Comparison of ENCODE assay signal across 11 cellular contexts in genomic region chr3:168093229-168093628, GRCh38. TPM values are rescaled to one million over a fixed set of nuclear protein-coding genes. Genes with fewer than 3 reads are reported as not detected.
DNase-seq lines count a peak whose midpoint lies in the region; ATAC-seq and TF ChIP-seq lines count a peak whose summit lies in the region.
"Had no signal": no experiment of that assay in that cellular context is flagged by ENCODE, and none has a peak within 500 bp of the region (broad histone marks: within the 10 kb centered on the region; RNA-seq: fewer than 3 reads in every experiment).

No MANE protein-coding gene starts in this region.

- peak overlapping the region; percentile 91 for H3K4me3 ChIP-seq in AG10803 (ENCODE audit: low read length)
- H3K4me3 ChIP-seq in colonic mucosa = peak overlapping the region; percentile 69

- no peaks in the 10 kb centered on the region for H3K36me3 Mint-ChIP-seq in natural killer cell treated with Interleukin-12 subunit alpha and Interleukin-12 subunit beta and Interleukin-15 and Interleukin-18, amount 100 ng/mL, for 72 hours
- H3K36me3 Mint-ChIP-seq in activated T-helper 17 cell treated with anti-CD3 and anti-CD28 coated beads, Interleukin-2, amount 50 U/mL, for 72 hours (ENCODE audit: low read depth) = no peaks in the 10 kb centered on the region
- H3K36me3 Mint-ChIP-seq in activated naive CD4-positive, alpha-beta T cell treated with anti-CD3 and anti-CD28 coated beads, Interleukin-2, amount 10 ng/mL, durations not matched to agents 7 days and 5 days = no peaks in the 10 kb centered on the region

- no peaks in the 10 kb centered on the region for H3K4me1 ChIP-seq in colonic mucosa

- no peaks in the 10 kb centered on the region for H3K36me3 ChIP-seq in colonic mucosa

- TF ChIP-seq CTCF in AG10803 (conservative IDR thresholded peaks at IDR 0.05; ENCODE audit: low read length) (no peak), colonic mucosa (IDR thresholded peaks at IDR 0.05) (no peak)

- peak overlapping the region; percentile 77 for H3K27ac ChIP-seq in colonic mucosa

- H3K4me1 Mint-ChIP-seq in natural killer cell treated with Interleukin-12 subunit alpha and Interleukin-12 subunit beta and Interleukin-15 and Interleukin-18, amount 100 ng/mL, for 72 hours (ENCODE audit: low read depth in 2 of 2) = peaks cover 29 to 64% of the 10 kb centered on the region in 2 donors
- no peaks in the 10 kb centered on the region for H3K4me1 Mint-ChIP-seq in activated T-helper 17 cell treated with anti-CD3 and anti-CD28 coated beads, Interleukin-2, amount 50 U/mL, for 72 hours
- peaks cover 16% of the 10 kb centered on the region for H3K4me1 Mint-ChIP-seq in activated naive CD4-positive, alpha-beta T cell treated with anti-CD3 and anti-CD28 coated beads, Interleukin-2, amount 10 ng/mL, durations not matched to agents 7 days and 5 days

- H3K27me3 ChIP-seq in colonic mucosa = no peaks in the 10 kb centered on the region

- ATAC-seq in natural killer cell treated with Interleukin-12 subunit alpha and Interleukin-12 subunit beta and Interleukin-15 and Interleukin-18, amount 100 ng/mL, for 72 hours = no peak
- ATAC-seq in GM18873 (IDR thresholded peaks at IDR 0.05; ENCODE audit: low FRiP score, unreplicated experiment) = no peak
- ATAC-seq in activated T-helper 17 cell treated with anti-CD3 and anti-CD28 coated beads, Interleukin-2, amount 50 U/mL, for 72 hours (replicated peaks) = no peak
- no peak for ATAC-seq in GM18858 (IDR thresholded peaks at IDR 0.05; ENCODE audit: unreplicated experiment)

- H3K27ac Mint-ChIP-seq in natural killer cell treated with Interleukin-12 subunit alpha and Interleukin-12 subunit beta and Interleukin-15 and Interleukin-18, amount 100 ng/mL, for 72 hours = no peak overlapping the region
- no peak overlapping the region for H3K27ac Mint-ChIP-seq in activated T-helper 17 cell treated with anti-CD3 and anti-CD28 coated beads, Interleukin-2, amount 50 U/mL, for 72 hours
- H3K27ac Mint-ChIP-seq in activated naive CD4-positive, alpha-beta T cell treated with anti-CD3 and anti-CD28 coated beads, Interleukin-2, amount 10 ng/mL, durations not matched to agents 7 days and 5 days = no peak overlapping the region
- H3K27ac Mint-ChIP-seq: activated T-cell treated with anti-CD3 and anti-CD28 coated beads, Interleukin-2, amount 50 U/mL, for 24 hours had no signal

- no peak for DNase-seq in AG10803 (ENCODE audit: low read depth)
- DNase-seq in M059J (ENCODE audit: low read depth) = peak; percentile 27
- DNase-seq in colonic mucosa = no peak
- DNase-seq in natural killer cell treated with Interleukin-12 subunit alpha and Interleukin-12 subunit beta and Interleukin-15 and Interleukin-18, amount 100 ng/mL, for 72 hours (ENCODE audit: low spot score) = no peak
- DNase-seq in activated naive CD4-positive, alpha-beta T cell treated with anti-CD3 and anti-CD28 coated beads, Interleukin-2, amount 10 ng/mL, durations not matched to agents 7 days and 5 days = no peak
- DNase-seq: activated T-cell treated with anti-CD3 and anti-CD28 coated beads, Interleukin-2, amount 50 U/mL, for 24 hours; DMS153; head of caudate nucleus had no signal

- no peaks in the 10 kb centered on the region for H3K27me3 Mint-ChIP-seq in natural killer cell treated with Interleukin-12 subunit alpha and Interleukin-12 subunit beta and Interleukin-15 and Interleukin-18, amount 100 ng/mL, for 72 hours
- H3K27me3 Mint-ChIP-seq in activated T-helper 17 cell treated with anti-CD3 and anti-CD28 coated beads, Interleukin-2, amount 50 U/mL, for 72 hours = peaks cover 36% of the 10 kb centered on the region
- peaks cover 34% of the 10 kb centered on the region for H3K27me3 Mint-ChIP-seq in activated naive CD4-positive, alpha-beta T cell treated with anti-CD3 and anti-CD28 coated beads, Interleukin-2, amount 10 ng/mL, durations not matched to agents 7 days and 5 days

- peak overlapping the region; percentile 88 for H3K4me3 Mint-ChIP-seq in natural killer cell treated with Interleukin-12 subunit alpha and Interleukin-12 subunit beta and Interleukin-15 and Interleukin-18, amount 100 ng/mL, for 72 hours
- H3K4me3 Mint-ChIP-seq in activated T-helper 17 cell treated with anti-CD3 and anti-CD28 coated beads, Interleukin-2, amount 50 U/mL, for 72 hours = no peak overlapping the region
- no peak overlapping the region for H3K4me3 Mint-ChIP-seq in activated naive CD4-positive, alpha-beta T cell treated with anti-CD3 and anti-CD28 coated beads, Interleukin-2, amount 10 ng/mL, durations not matched to agents 7 days and 5 days
- H3K4me3 Mint-ChIP-seq: activated T-cell treated with anti-CD3 and anti-CD28 coated beads, Interleukin-2, amount 50 U/mL, for 24 hours had no signal

- no peaks in the 10 kb centered on the region for H3K9me3 ChIP-seq in colonic mucosa

- CTCF ChIA-PET in activated naive CD4-positive, alpha-beta T cell treated with anti-CD3 and anti-CD28 coated beads, Interleukin-2, amount 10 ng/mL, durations not matched to agents 7 days and 5 days (lab: Charles Lee) = no interaction called here

- H3K9ac ChIP-seq in colonic mucosa (ENCODE audit: low read depth in 2 of 2, low read length in 2 of 2) = peak overlapping the region in 1 of 2 donors; percentile 94

- no peaks in the 10 kb centered on the region for H3K9me3 Mint-ChIP-seq in natural killer cell treated with Interleukin-12 subunit alpha and Interleukin-12 subunit beta and Interleukin-15 and Interleukin-18, amount 100 ng/mL, for 72 hours
- H3K9me3 Mint-ChIP-seq in activated T-helper 17 cell treated with anti-CD3 and anti-CD28 coated beads, Interleukin-2, amount 50 U/mL, for 72 hours = no peaks in the 10 kb centered on the region
- H3K9me3 Mint-ChIP-seq in activated naive CD4-positive, alpha-beta T cell treated with anti-CD3 and anti-CD28 coated beads, Interleukin-2, amount 10 ng/mL, durations not matched to agents 7 days and 5 days = no peaks in the 10 kb centered on the region
- H3K9me3 Mint-ChIP-seq: activated T-cell treated with anti-CD3 and anti-CD28 coated beads, Interleukin-2, amount 50 U/mL, for 24 hours had no signal

- intact Hi-C loops in colonic mucosa (cut with DNase I) = no loop called here

RNA-seq across cellular contexts. Expression of gene GOLIM4, which starts 2.5 kb away (rescaled TPM):
- total RNA-seq in M059J (2014; rRNA removed; shearing (Covaris generic)) = 34.4 and 47.4 TPM in 2 replicates
- total RNA-seq in colonic mucosa = 10 to 100 TPM; 73.8 to 79.4 TPM
- total RNA-seq in natural killer cell treated with Interleukin-12 subunit alpha and Interleukin-12 subunit beta and Interleukin-15 and Interleukin-18, amount 100 ng/mL, for 72 hours = 10 to 100 TPM; 16.2 to 21.5 TPM
- 1 to 10 TPM; 3.5 to 6.3 TPM for total RNA-seq in activated T-helper 17 cell treated with anti-CD3 and anti-CD28 coated beads, Interleukin-2, amount 50 U/mL, for 72 hours
